In the genomic region with DNA sequence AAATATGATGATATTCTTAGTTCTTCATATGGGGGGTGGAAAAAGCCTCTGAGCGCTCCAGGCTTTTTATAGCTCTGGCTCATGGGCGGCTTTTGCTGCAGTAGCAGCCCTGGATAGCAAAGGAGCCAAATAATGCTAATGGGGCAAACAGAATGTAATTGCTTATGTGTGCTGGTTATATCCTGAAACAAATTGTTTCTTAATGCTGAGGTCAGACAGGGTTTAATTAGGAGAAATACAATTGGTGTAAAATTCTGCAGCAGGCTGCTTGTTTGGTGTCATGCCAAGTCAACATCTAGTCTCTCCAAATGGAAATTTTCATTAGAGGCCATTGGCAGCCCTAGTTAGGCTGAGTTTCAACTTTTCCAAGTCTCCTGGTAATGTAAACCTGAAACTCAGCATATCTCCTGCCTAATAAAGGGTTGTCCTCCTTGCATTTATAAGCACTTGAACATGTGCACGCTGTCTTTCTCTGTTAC, we compare ENCODE assay signal across 16 cellular contexts.
DNase-seq lines count a peak whose midpoint lies in the region; ATAC-seq and TF ChIP-seq lines count a peak whose summit lies in the region.
"Had no signal": no experiment of that assay in that cellular context is flagged by ENCODE, and none has a peak within 500 bp of the region (broad histone marks: within the 10 kb centered on the region; RNA-seq: fewer than 3 reads in every experiment).

No MANE protein-coding gene starts in this region.

- no peaks in the 10 kb centered on the region for H3K27me3 Mint-ChIP-seq in activated CD4-positive, alpha-beta T cell treated with anti-CD3 and anti-CD28 coated beads for 36 hours
- H3K27me3 Mint-ChIP-seq: activated CD4-positive, alpha-beta T cell treated with anti-CD3 and anti-CD28 coated beads, Interleukin-2, amount 10 ng/mL, durations not matched to agents 7 days and 5 days had no signal

- H3K27ac ChIP-seq in ascending aorta (peak overlapping the region; percentile 20 to 71), right cardiac atrium (ENCODE audit: low read length) (peak overlapping the region; percentile 51), gastrocnemius medialis (peak overlapping the region in 3 of 4 donors; percentile 25 to 50 (median 47)), lower lobe of right lung (no peak overlapping the region)
- H3K27ac ChIP-seq: BLaER1, SJSA1 had no signal

- H3K27ac Mint-ChIP-seq in activated CD4-positive, alpha-beta T cell treated with anti-CD3 and anti-CD28 coated beads for 36 hours, result no peak overlapping the region
- H3K27ac Mint-ChIP-seq: activated CD4-positive, alpha-beta T cell treated with anti-CD3 and anti-CD28 coated beads, Interleukin-2, amount 10 ng/mL, durations not matched to agents 7 days and 5 days; activated naive CD8-positive, alpha-beta T cell treated with anti-CD3 and anti-CD28 coated beads, Interleukin-2, amount 10 ng/mL, durations not matched to agents 7 days and 5 days had no signal

- no peak for TF ChIP-seq POLR2A in gastrocnemius medialis (IDR thresholded peaks at IDR 0.05)

- H3K4me1 ChIP-seq in ascending aorta, result peaks cover 0 to 11% of the 10 kb centered on the region in 2 donors
- peaks cover 3% of the 10 kb centered on the region for H3K4me1 ChIP-seq in right cardiac atrium (ENCODE audit: control insufficient read depth, insufficient read depth, low read length)
- H3K4me1 ChIP-seq in gastrocnemius medialis, result peaks cover 19 to 20% of the 10 kb centered on the region in 2 donors
- H3K4me1 ChIP-seq in lower lobe of right lung, result peaks cover 5% of the 10 kb centered on the region
- H3K4me1 ChIP-seq: BLaER1, SJSA1 had no signal

- H3K4me1 Mint-ChIP-seq in activated CD4-positive, alpha-beta T cell treated with anti-CD3 and anti-CD28 coated beads for 36 hours, result no peaks in the 10 kb centered on the region
- H3K4me1 Mint-ChIP-seq: activated CD4-positive, alpha-beta T cell treated with anti-CD3 and anti-CD28 coated beads, Interleukin-2, amount 10 ng/mL, durations not matched to agents 7 days and 5 days; activated naive CD8-positive, alpha-beta T cell treated with anti-CD3 and anti-CD28 coated beads, Interleukin-2, amount 10 ng/mL, durations not matched to agents 7 days and 5 days had no signal

- no peak overlapping the region for H3K4me3 Mint-ChIP-seq in activated CD4-positive, alpha-beta T cell treated with anti-CD3 and anti-CD28 coated beads for 36 hours
- H3K4me3 Mint-ChIP-seq: activated CD4-positive, alpha-beta T cell treated with anti-CD3 and anti-CD28 coated beads, Interleukin-2, amount 10 ng/mL, durations not matched to agents 7 days and 5 days; activated naive CD8-positive, alpha-beta T cell treated with anti-CD3 and anti-CD28 coated beads, Interleukin-2, amount 10 ng/mL, durations not matched to agents 7 days and 5 days had no signal

- H3K36me3 Mint-ChIP-seq in activated CD4-positive, alpha-beta T cell treated with anti-CD3 and anti-CD28 coated beads for 36 hours (ENCODE audit: low read depth), result no peaks in the 10 kb centered on the region
- H3K36me3 Mint-ChIP-seq: activated naive CD8-positive, alpha-beta T cell treated with anti-CD3 and anti-CD28 coated beads, Interleukin-2, amount 10 ng/mL, durations not matched to agents 7 days and 5 days had no signal

- intact Hi-C loops in ascending aorta (cut with DNase I) (no loop called here), right cardiac atrium (cut with DNase I) (no loop called here), gastrocnemius medialis (cut with DNase I; ENCODE audit: low total_unique reads) (no loop called here), lower lobe of right lung (cut with DNase I) (no loop called here)
- intact Hi-C loops in activated CD4-positive, alpha-beta T cell treated with anti-CD3 and anti-CD28 coated beads for 36 hours (cut with DNase I, micrococcal nuclease), result no loop called here

- H3K36me3 ChIP-seq in ascending aorta, result no peaks in the 10 kb centered on the region
- no peaks in the 10 kb centered on the region for H3K36me3 ChIP-seq in gastrocnemius medialis
- H3K36me3 ChIP-seq in lower lobe of right lung, result no peaks in the 10 kb centered on the region
- H3K36me3 ChIP-seq: BLaER1, SJSA1 had no signal

- DNase-seq in NCI-H1105 (lab: John Stamatoyannopoulos, UW) (peak; percentile 95), ascending aorta (ENCODE audit: low spot score in 2 of 2) (no peak), right cardiac atrium (peak in 1 of 3 donors; percentile 18), gastrocnemius medialis (no peak), lower lobe of right lung (no peak), NCI-H2196 treated with DMSO at 0.1 percent for 48 hours (lab: John Stamatoyannopoulos, UW; ENCODE audit: unreplicated experiment) (no peak)
- DNase-seq in activated CD4-positive, alpha-beta T cell treated with anti-CD3 and anti-CD28 coated beads for 36 hours, result no peak
- DNase-seq: activated CD4-positive, alpha-beta T cell treated with anti-CD3 and anti-CD28 coated beads, Interleukin-2, amount 10 ng/mL, durations not matched to agents 7 days and 5 days; activated naive CD8-positive, alpha-beta T cell treated with anti-CD3 and anti-CD28 coated beads, Interleukin-2, amount 10 ng/mL, durations not matched to agents 7 days and 5 days; activated T-cell treated with anti-CD3 and anti-CD28 coated beads, Interleukin-2, amount 50 U/mL, for 48 hours; DMS79 treated with DMSO at 0.1 percent for 48 hours; stimulated activated naive CD8-positive, alpha-beta T cell treated with anti-CD3 and anti-CD28 coated beads, Interleukin-15, Interleukin-2, amounts not matched to agents 100 U/mL and 50 U/mL, for 24 hours had no signal

- POLR2A ChIA-PET in activated CD4-positive, alpha-beta T cell treated with anti-CD3 and anti-CD28 coated beads for 36 hours (lab: Charles Lee), result interaction anchor here (0.7 kb wide), 1 partner anchor 36 kb away, joined by 3 read pairs; no protein-coding TSS in a partner anchor

- no peak for TF ChIP-seq CTCF in ascending aorta (IDR thresholded peaks at IDR 0.05)
- TF ChIP-seq CTCF in gastrocnemius medialis (IDR thresholded peaks at IDR 0.05 in 4 of 5, conservative IDR thresholded peaks at IDR 0.05 in 1 of 5), result no peak
- TF ChIP-seq CTCF in lower lobe of right lung (IDR thresholded peaks at IDR 0.05), result no peak

- H3K9me3 ChIP-seq in ascending aorta, result no peaks in the 10 kb centered on the region
- no peaks in the 10 kb centered on the region for H3K9me3 ChIP-seq in right cardiac atrium (ENCODE audit: control insufficient read depth, low read length)
- no peaks in the 10 kb centered on the region for H3K9me3 ChIP-seq in gastrocnemius medialis
- H3K9me3 ChIP-seq in lower lobe of right lung, result no peaks in the 10 kb centered on the region
- H3K9me3 ChIP-seq: BLaER1, SJSA1 had no signal

- CTCF ChIA-PET in activated CD4-positive, alpha-beta T cell treated with anti-CD3 and anti-CD28 coated beads for 36 hours (lab: Charles Lee), result no interaction called here

- 24% methylated on average over 3 of the region's 3 CpGs for WGBS in right cardiac atrium

- H3K4me3 ChIP-seq in ascending aorta (no peak overlapping the region), right cardiac atrium (ENCODE audit: low read length) (no peak overlapping the region), gastrocnemius medialis (no peak overlapping the region), lower lobe of right lung (no peak overlapping the region)
- H3K4me3 ChIP-seq: BLaER1, SJSA1, smooth muscle cell had no signal

- in situ Hi-C loops in gastrocnemius medialis (cut with MboI; ENCODE audit: low sequenced_read_pairs in 4 of 4), result no loop called here

- H3K27me3 ChIP-seq in ascending aorta (no peaks in the 10 kb centered on the region), right cardiac atrium (ENCODE audit: control insufficient read depth, insufficient read depth) (no peaks in the 10 kb centered on the region), gastrocnemius medialis (no peaks in the 10 kb centered on the region), lower lobe of right lung (ENCODE audit: low read depth) (no peaks in the 10 kb centered on the region)
- H3K27me3 ChIP-seq: BLaER1, SJSA1 had no signal

- peak; percentile 76 to 86 for ATAC-seq in right cardiac atrium
- ATAC-seq in gastrocnemius medialis, result peak; percentile 60 to 76
- ATAC-seq in lower lobe of right lung, result no peak
- no peak for ATAC-seq in activated CD4-positive, alpha-beta T cell treated with anti-CD3 and anti-CD28 coated beads for 36 hours
- no peak for ATAC-seq in GM21447 (IDR thresholded peaks at IDR 0.05; ENCODE audit: unreplicated experiment)
- ATAC-seq: stimulated activated naive CD8-positive, alpha-beta T cell treated with anti-CD3 and anti-CD28 coated beads, Interleukin-15, Interleukin-2, amounts not matched to agents 100 U/mL and 50 U/mL, for 24 hours had no signal

- H3K9me3 Mint-ChIP-seq in activated CD4-positive, alpha-beta T cell treated with anti-CD3 and anti-CD28 coated beads for 36 hours (ENCODE audit: low read depth), result no peaks in the 10 kb centered on the region
- H3K9me3 Mint-ChIP-seq: activated CD4-positive, alpha-beta T cell treated with anti-CD3 and anti-CD28 coated beads, Interleukin-2, amount 10 ng/mL, durations not matched to agents 7 days and 5 days; activated naive CD8-positive, alpha-beta T cell treated with anti-CD3 and anti-CD28 coated beads, Interleukin-2, amount 10 ng/mL, durations not matched to agents 7 days and 5 days had no signal

Comparison
In these comparisons a context has a peak if more than half of its experiments do, and no peak if none do; other contexts are left out.
1. ATAC-seq: peak in right cardiac atrium (2 of 2) and gastrocnemius medialis (2 of 2); none in lower lobe of right lung (0 of 2), activated CD4-positive, alpha-beta T cell treated with anti-CD3 and anti-CD28 coated beads for 36 hours (single experiment) and GM21447 (single experiment).